Comparison of ENCODE assay signal across 8 cellular contexts in genomic region chr11:117443269-117444186, GRCh38.
DNase-seq lines count a peak whose midpoint lies in the region; ATAC-seq and TF ChIP-seq lines count a peak whose summit lies in the region.

No MANE protein-coding gene starts in this region.

- DNase-seq in 8988T (peak; percentile 95), GM03348 (ENCODE audit: low spot score) (peak; percentile 78), NCI-H460 (ENCODE audit: extremely low read depth, low read depth) (peak; percentile 7), cerebellar cortex (ENCODE audit: low spot score) (peak; percentile 37), lung microvascular endothelial cell (ENCODE audit: low read depth in 2 of 2) (peak; percentile 13 to 56), suprapubic skin (ENCODE audit: low spot score in 2 of 2) (no peak)

- no peak overlapping the region for H3K4me3 ChIP-seq in suprapubic skin

- TF ChIP-seq EP300 in suprapubic skin (IDR thresholded peaks at IDR 0.05): no peak

- peak in 1 of 2 donors; percentile 21 for TF ChIP-seq CTCF in suprapubic skin (IDR thresholded peaks at IDR 0.05)

- no peak overlapping the region for H3K27ac ChIP-seq in suprapubic skin

- no peaks in the 10 kb centered on the region for H3K9me3 ChIP-seq in suprapubic skin

- ATAC-seq in HG02610 (IDR thresholded peaks at IDR 0.05; ENCODE audit: unreplicated experiment): no peak
- ATAC-seq in esophagus mucosa: no peak

- H3K27me3 ChIP-seq in suprapubic skin: peaks cover 28% of the 10 kb centered on the region

- 50% methylated on average over 13 of the region's 38 CpGs for WGBS in suprapubic skin

- no peaks in the 10 kb centered on the region for H3K36me3 ChIP-seq in suprapubic skin

- peaks cover 8% of the 10 kb centered on the region for H3K4me1 ChIP-seq in suprapubic skin

- TF ChIP-seq POLR2A in suprapubic skin (IDR thresholded peaks at IDR 0.05): no peak

Comparison
In these comparisons a context has a peak if more than half of its experiments do, and no peak if none do; other contexts are left out.
1. DNase-seq: peak in 8988T (single experiment), GM03348 (single experiment), NCI-H460 (single experiment), cerebellar cortex (single experiment) and lung microvascular endothelial cell (2 of 2); none in suprapubic skin (0 of 2).